ENCODE assay signal across 8 cellular contexts in the genomic region with DNA sequence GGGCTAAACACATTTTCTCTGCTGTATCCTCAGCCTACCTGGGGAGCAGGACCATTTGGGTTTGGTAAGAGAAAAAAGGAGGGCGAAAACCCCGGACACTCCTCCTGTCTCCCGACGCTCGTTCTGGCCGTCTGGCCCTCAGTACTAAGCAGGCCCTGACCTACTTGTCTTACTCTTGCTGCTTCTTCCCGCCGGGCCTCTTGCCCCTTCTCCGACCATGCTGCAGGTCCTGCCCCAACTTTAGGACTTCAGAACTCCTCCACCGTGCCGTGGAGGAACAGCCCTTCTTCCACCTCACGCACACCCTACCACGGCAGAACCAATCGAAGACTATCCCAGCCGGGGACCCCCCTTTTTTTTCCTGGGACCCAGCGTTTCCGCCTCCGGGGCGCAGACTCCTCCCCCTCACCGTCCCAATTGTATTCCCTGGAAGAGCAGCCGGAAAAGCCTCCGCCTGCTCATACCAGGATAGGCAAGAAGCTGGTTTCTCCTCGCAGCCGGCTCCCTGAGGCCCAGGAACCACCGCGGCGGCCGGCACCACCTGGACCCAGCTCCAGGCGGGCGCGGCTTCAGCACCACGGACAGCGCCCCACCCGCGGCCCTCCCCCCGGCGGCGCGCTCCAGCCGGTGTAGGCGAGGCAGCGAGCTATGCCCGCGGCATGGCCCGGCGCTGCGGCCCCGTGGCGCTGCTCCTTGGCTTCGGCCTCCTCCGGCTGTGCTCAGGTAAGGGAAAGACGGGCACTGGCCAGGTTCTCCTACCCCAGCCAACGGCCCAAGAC. TPM values are rescaled to one million over a fixed set of nuclear protein-coding genes. Genes with fewer than 3 reads are reported as not detected.
DNase-seq lines count a peak whose midpoint lies in the region; ATAC-seq and TF ChIP-seq lines count a peak whose summit lies in the region.

A gene with protein sequence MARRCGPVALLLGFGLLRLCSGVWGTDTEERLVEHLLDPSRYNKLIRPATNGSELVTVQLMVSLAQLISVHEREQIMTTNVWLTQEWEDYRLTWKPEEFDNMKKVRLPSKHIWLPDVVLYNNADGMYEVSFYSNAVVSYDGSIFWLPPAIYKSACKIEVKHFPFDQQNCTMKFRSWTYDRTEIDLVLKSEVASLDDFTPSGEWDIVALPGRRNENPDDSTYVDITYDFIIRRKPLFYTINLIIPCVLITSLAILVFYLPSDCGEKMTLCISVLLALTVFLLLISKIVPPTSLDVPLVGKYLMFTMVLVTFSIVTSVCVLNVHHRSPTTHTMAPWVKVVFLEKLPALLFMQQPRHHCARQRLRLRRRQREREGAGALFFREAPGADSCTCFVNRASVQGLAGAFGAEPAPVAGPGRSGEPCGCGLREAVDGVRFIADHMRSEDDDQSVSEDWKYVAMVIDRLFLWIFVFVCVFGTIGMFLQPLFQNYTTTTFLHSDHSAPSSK (plus strand): TSS at position 393 of the 779 bp plus-strand sequence. CDS start 267 bp downstream, at position 660.

- H3K27ac Mint-ChIP-seq in CD8-positive, alpha-beta memory T cell = peak within 1 kb of the TSS in 2 of 8 donors; percentile 8 to 36
- no peak within 1 kb of the TSS for H3K27ac Mint-ChIP-seq in stimulated activated naive CD8-positive, alpha-beta T cell treated with anti-CD3 and anti-CD28 coated beads, Interleukin-15, Interleukin-2, amounts not matched to agents 100 ng/mL and 50 ng/mL, for 24 hours

- POLR2A ChIA-PET in CD8-positive, alpha-beta memory T cell (lab: Charles Lee) = interaction anchor here (1.1 kb wide), 1 partner anchor 8 kb away, joined by 3 read pairs; no protein-coding TSS in a partner anchor

- H3K27me3 Mint-ChIP-seq in CD8-positive, alpha-beta memory T cell = peaks cover 15 to 44% of the 10 kb centered on the region in 2 donors
- H3K27me3 Mint-ChIP-seq in stimulated activated naive CD8-positive, alpha-beta T cell treated with anti-CD3 and anti-CD28 coated beads, Interleukin-15, Interleukin-2, amounts not matched to agents 100 ng/mL and 50 ng/mL, for 24 hours = peaks cover 30% of the 10 kb centered on the region

- peak; percentile 37 for TF ChIP-seq RAD21 in neural cell (conservative IDR thresholded peaks at IDR 0.05)

- no peak within 1 kb of the TSS for H3K4me3 ChIP-seq in CD8-positive, alpha-beta memory T cell (ENCODE audit: low read length)
- H3K4me3 ChIP-seq in fibroblast of lung (replicated peaks in 1 of 4; ENCODE audit: control extremely low read depth in 1 of 4, insufficient read depth in 1 of 4, low read depth in 3 of 4, low read length in 4 of 4) (peak within 1 kb of the TSS in 1 of 4 experiments; percentile 14), neural cell (ENCODE audit: low read length) (peak within 1 kb of the TSS; percentile 94)

- H3K9me2 ChIP-seq in neural cell (ENCODE audit: insufficient read depth, low read length) = no peaks in the 10 kb centered on the region

- no peak within 1 kb of the TSS for H3K27ac ChIP-seq in CD8-positive, alpha-beta memory T cell (ENCODE audit: low read depth, low read length)
- H3K27ac ChIP-seq in fibroblast of lung (ENCODE audit: insufficient read depth, low read length) (no peak within 1 kb of the TSS), neural cell (ENCODE audit: low read length) (no peak within 1 kb of the TSS)

- H3K9ac ChIP-seq in fibroblast of lung (ENCODE audit: insufficient read depth, low read length) (no peak within 1 kb of the TSS), neural cell (ENCODE audit: low read length) (peak within 1 kb of the TSS; percentile 76)

- TF ChIP-seq EP300 in neural cell (conservative IDR thresholded peaks at IDR 0.05; ENCODE audit: poor library complexity, severe bottlenecking) = no peak

- peaks cover 5 to 8% (median 6%) of the 10 kb centered on the region in 3 donors for H3K4me1 Mint-ChIP-seq in CD8-positive, alpha-beta memory T cell
- peaks cover 4% of the 10 kb centered on the region for H3K4me1 Mint-ChIP-seq in stimulated activated naive CD8-positive, alpha-beta T cell treated with anti-CD3 and anti-CD28 coated beads, Interleukin-15, Interleukin-2, amounts not matched to agents 100 ng/mL and 50 ng/mL, for 24 hours (ENCODE audit: low read depth)

- H2AFZ ChIP-seq in fibroblast of lung (ENCODE audit: low read length) (no peak within 1 kb of the TSS), neural cell (ENCODE audit: low read depth, low read length) (peak within 1 kb of the TSS; percentile 66)

- H3K4me2 ChIP-seq in fibroblast of lung (ENCODE audit: extremely low read depth, insufficient read depth, low read length) (peak within 1 kb of the TSS; percentile 59), neural cell (ENCODE audit: low read length) (peak within 1 kb of the TSS; percentile 83)

- no peaks in the 10 kb centered on the region for H3K36me3 ChIP-seq in CD8-positive, alpha-beta memory T cell (ENCODE audit: insufficient read depth, low read length)
- H3K36me3 ChIP-seq in fibroblast of lung (ENCODE audit: control insufficient read depth, insufficient read depth, low read length) (no peaks in the 10 kb centered on the region), neural cell (ENCODE audit: insufficient read depth, low read length) (no peaks in the 10 kb centered on the region)

- H3K79me2 ChIP-seq in fibroblast of lung (ENCODE audit: control insufficient read depth, insufficient read depth, low read length) = no peaks in the 10 kb centered on the region
- H3K79me2 ChIP-seq in neural cell (replicated peaks; ENCODE audit: insufficient read depth, low read length) = peaks cover 14% of the 10 kb centered on the region

- TF ChIP-seq CTCF in fibroblast of lung (conservative IDR thresholded peaks at IDR 0.05 in 1 of 2, IDR thresholded peaks at IDR 0.05 in 1 of 2; ENCODE audit: low read depth in 1 of 2, low read length in 2 of 2) = no peak
- no peak for TF ChIP-seq CTCF in neural cell (IDR thresholded peaks at IDR 0.05; ENCODE audit: poor library complexity, severe bottlenecking)

- no peaks in the 10 kb centered on the region for H3F3A ChIP-seq in neural cell (ENCODE audit: insufficient read depth, low read length, poor library complexity, severe bottlenecking)

- no peak for ATAC-seq in GM21737 (IDR thresholded peaks at IDR 0.05; ENCODE audit: unreplicated experiment)

- DNase-seq in CD8-positive, alpha-beta memory T cell = peak; percentile 66 to 76 (median 68)
- DNase-seq in HT-29 (ENCODE audit: low spot score) (peak; percentile 33), NOMO-1 treated with DMSO at 0.1 percent for 48 hours (lab: John Stamatoyannopoulos, UW; ENCODE audit: unreplicated experiment) (peak; percentile 16), fibroblast of lung (ENCODE audit: low read depth in 2 of 2) (peak; percentile 33)
- DNase-seq in activated T-cell treated with anti-CD3 and anti-CD28 coated beads, Interleukin-2, amount 50 U/mL, for 48 hours = peak; percentile 73 to 81

- H3K9me3 Mint-ChIP-seq in CD8-positive, alpha-beta memory T cell = peaks cover 0 to 2% (median 0%) of the 10 kb centered on the region in 5 donors
- no peaks in the 10 kb centered on the region for H3K9me3 Mint-ChIP-seq in stimulated activated naive CD8-positive, alpha-beta T cell treated with anti-CD3 and anti-CD28 coated beads, Interleukin-15, Interleukin-2, amounts not matched to agents 100 ng/mL and 50 ng/mL, for 24 hours

- peaks cover 24% of the 10 kb centered on the region for H3K27me3 ChIP-seq in CD8-positive, alpha-beta memory T cell (ENCODE audit: insufficient read depth, low read length, poor library complexity, severe bottlenecking)
- H3K27me3 ChIP-seq in fibroblast of lung (ENCODE audit: control insufficient read depth, insufficient read depth, low read length) (peaks cover 13% of the 10 kb centered on the region), neural cell (ENCODE audit: insufficient read depth, low read depth, low read length) (no peaks in the 10 kb centered on the region)

- H3K9me3 ChIP-seq in CD8-positive, alpha-beta memory T cell (ENCODE audit: low read length) = no peaks in the 10 kb centered on the region
- H3K9me3 ChIP-seq in fibroblast of lung (ENCODE audit: control insufficient read depth, insufficient read depth, low read depth, low read length) = no peaks in the 10 kb centered on the region
- no peaks in the 10 kb centered on the region for H3K9me3 ChIP-seq in neural cell (ENCODE audit: low read length)

- peaks cover 5% of the 10 kb centered on the region for H3K4me1 ChIP-seq in CD8-positive, alpha-beta memory T cell (ENCODE audit: insufficient read depth, low read length)
- no peaks in the 10 kb centered on the region for H3K4me1 ChIP-seq in fibroblast of lung (ENCODE audit: control insufficient read depth, extremely low read depth, insufficient read depth, low read length)

- CTCF ChIA-PET in CD8-positive, alpha-beta memory T cell (lab: Charles Lee) = interaction anchor here (1.5 to 1.6 kb wide), 2 partner anchors 8 to 193 kb away, joined by 3 to 6 read pairs; no protein-coding TSS in a partner anchor

- no peaks in the 10 kb centered on the region for H4K20me1 ChIP-seq in fibroblast of lung (ENCODE audit: control insufficient read depth, extremely low read depth, insufficient read depth, low read length)
- H4K20me1 ChIP-seq in neural cell (ENCODE audit: insufficient read depth) = no peaks in the 10 kb centered on the region

- H3K4me3 Mint-ChIP-seq in CD8-positive, alpha-beta memory T cell = peak within 1 kb of the TSS in 3 of 7 donors; percentile 6 to 59 (median 32)
- H3K4me3 Mint-ChIP-seq in stimulated activated naive CD8-positive, alpha-beta T cell treated with anti-CD3 and anti-CD28 coated beads, Interleukin-15, Interleukin-2, amounts not matched to agents 100 ng/mL and 50 ng/mL, for 24 hours = peak within 1 kb of the TSS; percentile 42

- H3K36me3 Mint-ChIP-seq in CD8-positive, alpha-beta memory T cell = no peaks in the 10 kb centered on the region
- H3K36me3 Mint-ChIP-seq in stimulated activated naive CD8-positive, alpha-beta T cell treated with anti-CD3 and anti-CD28 coated beads, Interleukin-15, Interleukin-2, amounts not matched to agents 100 ng/mL and 50 ng/mL, for 24 hours (ENCODE audit: low read depth) = no peaks in the 10 kb centered on the region

TF ChIP-seq in neural cell, 6 proteins besides CTCF, POLR2A, EP300 and RAD21 (continues in another document):
- peak; percentile 74 for TF ChIP-seq POLR2AphosphoS5 (IDR thresholded peaks at IDR 0.05)
- no peak for TF ChIP-seq EZH2 (IDR thresholded peaks at IDR 0.05; ENCODE audit: borderline replicate concordance, insufficient read depth, low read length, poor library complexity, severe bottlenecking)
- TF ChIP-seq SMC3 (conservative IDR thresholded peaks at IDR 0.05; ENCODE audit: poor library complexity) = peak; percentile 40

RNA-seq across cellular contexts. Expression of the gene that starts here (rescaled TPM):
- total RNA-seq in CD8-positive, alpha-beta memory T cell = not detected
- 0.16 TPM for polyA plus RNA-seq in CD8-positive, alpha-beta memory T cell
- not detected in 2 replicates for total RNA-seq in HT-29 (2014; rRNA removed; shearing (Covaris generic))
- under 0.01 TPM in 1 of 2 replicates, not detected in the other for total RNA-seq in fibroblast of lung
- polyA plus RNA-seq in fibroblast of lung = 0.02 TPM in 2 replicates
- 0.02 TPM in 1 of 2 replicates, not detected in the other for polyA plus RNA-seq in fibroblast of lung (2012)
- not detected in 2 replicates for polyA minus RNA-seq in fibroblast of lung (ENCODE audit: low replicate concordance)
- polyA plus RNA-seq in neural cell = 15.5 and 18.2 TPM in 2 replicates
- 42.7 and 45.8 TPM in 2 replicates for polyA minus RNA-seq in neural cell

Comparison
In these comparisons a context has a peak if more than half of its experiments do, and no peak if none do; other contexts are left out.
1. RNA of the gene that starts here (polyA plus RNA-seq): 15.5 to 18.2 TPM in neural cell; 0.16 TPM in CD8-positive, alpha-beta memory T cell (single experiment) and 0.02 TPM in fibroblast of lung; every median in the first group is over 10 times any median in the second.
2. Peak in DNase-seq in CD8-positive, alpha-beta memory T cell; RNA of the gene not detected or under 1 TPM.
3. Peak in DNase-seq in HT-29; RNA of the gene not detected or under 1 TPM.
4. Peak in DNase-seq and H3K4me2 ChIP-seq in fibroblast of lung; RNA of the gene not detected or under 1 TPM.
5. DNase-seq: peak in every context shown above with its lines; median percentile 77 in activated T-cell treated with anti-CD3 and anti-CD28 coated beads, Interleukin-2, amount 50 U/mL, for 48 hours; 68 in CD8-positive, alpha-beta memory T cell; 33 in HT-29; 33 in fibroblast of lung; 16 in NOMO-1 treated with DMSO at 0.1 percent for 48 hours.